In genomic region chr12:53441040-53441833, GRCh38 we compare ENCODE assay signal across 1 cellular context.
TF ChIP-seq lines count a peak whose summit lies in the region.

TSS of gene PRR13 (plus strand) at chr12:53441734. CDS start at chr12:53442715, 981 bp downstream.

TF ChIP-seq in HEK293, 187 proteins besides CTCF, POLR2A, EP300 and RAD21 (continued from another document and continues in another):
- no peak for TF ChIP-seq HIC1 (tag by site-specific recombination; IDR thresholded peaks at IDR 0.05)
- TF ChIP-seq ZNF692 (tag by site-specific recombination; IDR thresholded peaks at IDR 0.05): peak; percentile 32; the same call in 1 of the 2 replicates
- TF ChIP-seq ZFP41 (tag by site-specific recombination; IDR thresholded peaks at IDR 0.05; ENCODE audit: borderline replicate concordance): no peak
- no peak for TF ChIP-seq GLIS1 (tag by site-specific recombination; IDR thresholded peaks at IDR 0.05)
- TF ChIP-seq ZNF629 (tag by site-specific recombination; IDR thresholded peaks at IDR 0.05): peak; percentile 46; the same call in 1 of the 2 replicates
- no peak for TF ChIP-seq ZNF19 (tag by site-specific recombination; IDR thresholded peaks at IDR 0.05; ENCODE audit: low read depth)
- no peak for TF ChIP-seq ZNF169 (tag by site-specific recombination; IDR thresholded peaks at IDR 0.05)
- no peak for TF ChIP-seq HOXD13 (CRISPR knock-in tag; IDR thresholded peaks at IDR 0.05; ENCODE audit: borderline replicate concordance)
- no peak for TF ChIP-seq ZNF350 (tag by site-specific recombination; IDR thresholded peaks at IDR 0.05)
- peak; percentile 89 for TF ChIP-seq YY2 (tag by site-specific recombination; IDR thresholded peaks at IDR 0.05)
- no peak for TF ChIP-seq TRIM28 (IDR thresholded peaks at IDR 0.05; ENCODE audit: borderline replicate concordance, low read length)
- no peak for TF ChIP-seq ZNF223 (tag by site-specific recombination; IDR thresholded peaks at IDR 0.05)
- TF ChIP-seq ZNF580 (tag by site-specific recombination; IDR thresholded peaks at IDR 0.05): 0 out of 2 replicates have a peak, but pooled peaks have one; percentile 25
- TF ChIP-seq ZNF596 (tag by site-specific recombination; IDR thresholded peaks at IDR 0.05): no peak
- no peak for TF ChIP-seq ZBTB11 (tag by site-specific recombination; conservative IDR thresholded peaks at IDR 0.05; ENCODE audit: low read depth)
- no peak; the same call in 1 of the 2 replicates for TF ChIP-seq ZNF777 (tag by site-specific recombination; IDR thresholded peaks at IDR 0.05; ENCODE audit: borderline replicate concordance)
- no peak for TF ChIP-seq ZNF654 (tag by site-specific recombination; IDR thresholded peaks at IDR 0.05; ENCODE audit: low read depth)
- no peak for TF ChIP-seq MYNN (tag by site-specific recombination; IDR thresholded peaks at IDR 0.05; ENCODE audit: borderline replicate concordance)
- TF ChIP-seq ZFP37 (tag by site-specific recombination; IDR thresholded peaks at IDR 0.05): no peak
- TF ChIP-seq KLF7 (tag by site-specific recombination; IDR thresholded peaks at IDR 0.05; ENCODE audit: borderline replicate concordance): no peak
- no peak for TF ChIP-seq EGR2 (tag by site-specific recombination; IDR thresholded peaks at IDR 0.05; ENCODE audit: low read depth)
- no peak for TF ChIP-seq KLF10 (tag by site-specific recombination; IDR thresholded peaks at IDR 0.05)
- no peak for TF ChIP-seq ZNF558 (tag by site-specific recombination; IDR thresholded peaks at IDR 0.05)
- TF ChIP-seq ZNF138 (tag by site-specific recombination; IDR thresholded peaks at IDR 0.05; ENCODE audit: borderline replicate concordance): no peak
- TF ChIP-seq ZNF239 (tag by site-specific recombination; IDR thresholded peaks at IDR 0.05): no peak
- no peak for TF ChIP-seq ZFP3 (tag by site-specific recombination; IDR thresholded peaks at IDR 0.05; ENCODE audit: low read depth)
- no peak for TF ChIP-seq KLF8 (tag by site-specific recombination; IDR thresholded peaks at IDR 0.05)
- peak; percentile 84 for TF ChIP-seq ZNF76 (tag by site-specific recombination; IDR thresholded peaks at IDR 0.05; ENCODE audit: borderline replicate concordance, low read depth)
- no peak for TF ChIP-seq ZNF792 (tag by site-specific recombination; IDR thresholded peaks at IDR 0.05)
- peak; percentile 54; the same call in 1 of the 2 replicates for TF ChIP-seq ZNF501 (tag by site-specific recombination; IDR thresholded peaks at IDR 0.05)
- no peak for TF ChIP-seq TSHZ1 (tag by site-specific recombination; IDR thresholded peaks at IDR 0.05; ENCODE audit: borderline replicate concordance)
- TF ChIP-seq ZBTB20 (tag by site-specific recombination; IDR thresholded peaks at IDR 0.05): peak; percentile 9; the same call in 1 of the 2 replicates
- peak; percentile 78 for TF ChIP-seq ZNF660 (tag by site-specific recombination; IDR thresholded peaks at IDR 0.05)
- no peak for TF ChIP-seq ZNF214 (tag by site-specific recombination; IDR thresholded peaks at IDR 0.05; ENCODE audit: borderline replicate concordance)
- no peak for TF ChIP-seq ZNF211 (tag by site-specific recombination; IDR thresholded peaks at IDR 0.05; ENCODE audit: low read depth)
- TF ChIP-seq SP2 (tag by site-specific recombination; IDR thresholded peaks at IDR 0.05): peak; percentile 94
- TF ChIP-seq KLF16 (tag by site-specific recombination; IDR thresholded peaks at IDR 0.05): no peak
- no peak for TF ChIP-seq KLF9 (tag by site-specific recombination; IDR thresholded peaks at IDR 0.05; ENCODE audit: low read depth)
- no peak for TF ChIP-seq ZSCAN23 (tag by site-specific recombination; IDR thresholded peaks at IDR 0.05)
- TF ChIP-seq HOXA7 (CRISPR knock-in tag; IDR thresholded peaks at IDR 0.05; ENCODE audit: borderline replicate concordance): no peak
- TF ChIP-seq ZNF157 (tag by site-specific recombination; IDR thresholded peaks at IDR 0.05): no peak
- 0 out of 2 replicates have a peak, but pooled peaks have one; percentile 38 for TF ChIP-seq ZNF600 (tag by site-specific recombination; IDR thresholded peaks at IDR 0.05)
- TF ChIP-seq ELK4 (IDR thresholded peaks at IDR 0.05; ENCODE audit: borderline replicate concordance, low read depth, low read length): no peak
- no peak for TF ChIP-seq BCL11A (tag by site-specific recombination; IDR thresholded peaks at IDR 0.05; ENCODE audit: low read depth)
- peak; percentile 96 for TF ChIP-seq ZNF366 (tag by site-specific recombination; conservative IDR thresholded peaks at IDR 0.05)
- peak; percentile 93; the same call in 1 of the 2 replicates for TF ChIP-seq YY1 (tag by site-specific recombination; IDR thresholded peaks at IDR 0.05)
- no peak for TF ChIP-seq ZNF280D (tag by site-specific recombination; IDR thresholded peaks at IDR 0.05)
- TF ChIP-seq ZNF791 (tag by site-specific recombination; IDR thresholded peaks at IDR 0.05): no peak
- TF ChIP-seq ZBTB26 (tag by site-specific recombination; optimal IDR thresholded peaks at IDR 0.05): no peak
- TF ChIP-seq ZNF670 (tag by site-specific recombination; IDR thresholded peaks at IDR 0.05; ENCODE audit: low read depth): no peak
- TF ChIP-seq ZNF433 (tag by site-specific recombination; IDR thresholded peaks at IDR 0.05; ENCODE audit: low read depth): no peak
- TF ChIP-seq ZNF175 (tag by site-specific recombination; IDR thresholded peaks at IDR 0.05): no peak
